Comparison of ENCODE assay signal across 9 cellular contexts in genomic region chr22:39514373-39514973, GRCh38. TPM values are rescaled to one million over a fixed set of nuclear protein-coding genes. Genes with fewer than 3 reads are reported as not detected.
DNase-seq lines count a peak whose midpoint lies in the region; ATAC-seq and TF ChIP-seq lines count a peak whose summit lies in the region.
"Had no signal": no experiment of that assay in that cellular context is flagged by ENCODE, and none has a peak within 500 bp of the region (broad histone marks: within the 10 kb centered on the region; RNA-seq: fewer than 3 reads in every experiment).

No MANE protein-coding gene starts in this region.

- H3K36me3 ChIP-seq in left ventricle myocardium inferior = peaks cover 70% of the 10 kb centered on the region

- DNase-seq in GM10248 (ENCODE audit: extremely low spot score) = no peak
- peak; percentile 62 for DNase-seq in NCI-H2227 (lab: John Stamatoyannopoulos, UW; ENCODE audit: unreplicated experiment)
- peak; percentile 58 for DNase-seq in activated naive CD4-positive, alpha-beta T cell treated with Interleukin-2 at 50 U/mL for 16 hours
- DNase-seq in left ventricle myocardium inferior = peak; percentile 62
- peak; percentile 62 for DNase-seq in stimulated activated CD4-positive, alpha-beta T cell treated with anti-CD3 and anti-CD28 coated beads, Interleukin-4, amount 100 ng/mL, for 1 hour
- DNase-seq in central memory CD4-positive, alpha-beta T cell = no peak

- H3K4me1 ChIP-seq in left ventricle myocardium inferior = peaks cover 33% of the 10 kb centered on the region

- POLR2A ChIA-PET in GM10248 (lab: Yijun Ruan, JAX) = interaction anchor here (0.6 to 0.8 kb wide), 2 partner anchors 195 to 196 kb away, joined by 3 read pairs; partner anchors contain the start of gene RPL3

- CTCF ChIA-PET in GM10248 (lab: Yijun Ruan, JAX) = interaction anchor here (0.7 to 12.6 kb wide), 22 partner anchors 10 to 354 kb away, joined by 3 to 166 read pairs (median 4); partner anchors contain the start of genes MIEF1, RPS19BP1 and TAB1

- intact Hi-C loops in left ventricle myocardium inferior (cut with micrococcal nuclease) = loop anchor here (10.0 kb wide), 1 partner anchor 170 kb away; the partner anchor contains the start of gene SYNGR1

- ATAC-seq in GM18861 (IDR thresholded peaks at IDR 0.05; ENCODE audit: unreplicated experiment) = no peak
- ATAC-seq in HG02571 (IDR thresholded peaks at IDR 0.05; ENCODE audit: unreplicated experiment) = no peak

- H3K4me3 ChIP-seq in left ventricle myocardium inferior = no peak overlapping the region
- H3K4me3 ChIP-seq: SK-N-MC had no signal

- H3K9me3 ChIP-seq in left ventricle myocardium inferior (replicated peaks) = no peaks in the 10 kb centered on the region

- H3K27me3 ChIP-seq in left ventricle myocardium inferior (ENCODE audit: low read depth) = no peaks in the 10 kb centered on the region

- peak overlapping the region; percentile 43 for H3K27ac ChIP-seq in left ventricle myocardium inferior (replicated peaks)
- H3K27ac ChIP-seq: SK-N-MC had no signal

- peak; percentile 77 for TF ChIP-seq CTCF in GM10248 (IDR thresholded peaks at IDR 0.05; ENCODE audit: control extremely low read depth, extremely low read depth, low read depth, missing control alignments)
- TF ChIP-seq CTCF in left ventricle myocardium inferior (IDR thresholded peaks at IDR 0.05; ENCODE audit: borderline replicate concordance) = peak; percentile 75

RNA-seq across cellular contexts. Expression of gene ATF4, which starts 5.9 kb away (rescaled TPM):
- total RNA-seq in left ventricle myocardium inferior = 193 TPM

RNA-seq across cellular contexts. Expression of gene MIEF1, which starts 12.4 kb away (rescaled TPM):
- total RNA-seq in left ventricle myocardium inferior = 15.5 TPM

RNA-seq across cellular contexts. Expression of gene RPS19BP1, which starts 18.1 kb away (rescaled TPM):
- 59.3 TPM for total RNA-seq in left ventricle myocardium inferior

RNA-seq across cellular contexts. Expression of gene CACNA1I, which starts 56.1 kb away (rescaled TPM):
- 0.05 TPM for total RNA-seq in left ventricle myocardium inferior

RNA-seq across cellular contexts. Expression of gene MGAT3, which starts 57.7 kb away (rescaled TPM):
- total RNA-seq in left ventricle myocardium inferior = 3.2 TPM

Comparison
In these comparisons a context has a peak if more than half of its experiments do, and no peak if none do; other contexts are left out.
1. DNase-seq: peak in NCI-H2227 (single experiment), activated naive CD4-positive, alpha-beta T cell treated with Interleukin-2 at 50 U/mL for 16 hours (single experiment), left ventricle myocardium inferior (single experiment) and stimulated activated CD4-positive, alpha-beta T cell treated with anti-CD3 and anti-CD28 coated beads, Interleukin-4, amount 100 ng/mL, for 1 hour (single experiment); none in GM10248 (single experiment) and central memory CD4-positive, alpha-beta T cell (single experiment).